ENCODE assay signal across 29 cellular contexts in genomic region chr3:62453448-62453847, GRCh38.
"Had no signal": no experiment of that assay in that cellular context is flagged by ENCODE, and none has a peak within 500 bp of the region (broad histone marks: within the 10 kb centered on the region; RNA-seq: fewer than 3 reads in every experiment).

No MANE protein-coding gene starts in this region.

- FAIRE-seq: urothelium cell line had no signal

- H3K4me1 Mint-ChIP-seq: stimulated activated effector memory CD8-positive, alpha-beta T cell treated with anti-CD3 and anti-CD28 coated beads, Interleukin-12 subunit alpha, Interleukin-12 subunit beta, amount 100 ng/mL, for 72 hours; stimulated activated memory B cell treated with anti-CD40 and anti-IgM and Interleukin-4, amounts not matched to agents 10 μg/mL and 1 μg/mL and 100 μg/mL, for 72 hours; stimulated activated naive B cell treated with anti-CD40 and anti-IgM and Interleukin-4, amounts not matched to agents 10 μg/mL and 1 μg/mL and 100 μg/mL, for 72 hours had no signal

- ATAC-seq: stimulated activated effector memory CD8-positive, alpha-beta T cell treated with anti-CD3 and anti-CD28 coated beads, Interleukin-12 subunit alpha, Interleukin-12 subunit beta, amount 100 ng/mL, for 72 hours; stimulated activated memory B cell treated with anti-CD40 and anti-IgM and Interleukin-4, amounts not matched to agents 10 μg/mL and 1 μg/mL and 100 μg/mL, for 72 hours; stimulated activated naive B cell treated with anti-CD40 and anti-IgM and Interleukin-4, amounts not matched to agents 10 μg/mL and 1 μg/mL and 100 μg/mL, for 72 hours; stimulated activated naive CD8-positive, alpha-beta T cell treated with anti-CD3 and anti-CD28 coated beads, Interleukin-15, amount 100 ng/mL, for 72 hours; stimulated activated naive CD8-positive, alpha-beta T cell treated with anti-CD3 and anti-CD28 coated beads, Interleukin-15, Interleukin-2, amounts not matched to agents 100 U/mL and 50 U/mL, for 24 hours; upper lobe of right lung had no signal

- H3K27me3 ChIP-seq: stomach, suprapubic skin, testis, thyroid gland, tibial nerve, transverse colon, upper lobe of left lung, upper lobe of right lung, uterus, vagina had no signal

- H3K27ac ChIP-seq: stomach, suprapubic skin, testis, thoracic aorta, thyroid gland, tibial artery, tibial nerve, transverse colon, upper lobe of left lung, upper lobe of right lung, uterus, vagina had no signal

- H3K27ac Mint-ChIP-seq: stimulated activated effector memory CD8-positive, alpha-beta T cell treated with anti-CD3 and anti-CD28 coated beads, Interleukin-12 subunit alpha, Interleukin-12 subunit beta, amount 100 ng/mL, for 72 hours; stimulated activated memory B cell treated with anti-CD40 and anti-IgM and Interleukin-4, amounts not matched to agents 10 μg/mL and 1 μg/mL and 100 μg/mL, for 72 hours; stimulated activated naive B cell treated with anti-CD40 and anti-IgM and Interleukin-4, amounts not matched to agents 10 μg/mL and 1 μg/mL and 100 μg/mL, for 72 hours; stimulated activated naive CD8-positive, alpha-beta T cell treated with anti-CD3 and anti-CD28 coated beads, Interleukin-15, amount 100 ng/mL, for 72 hours; stimulated activated naive CD8-positive, alpha-beta T cell treated with anti-CD3 and anti-CD28 coated beads, Interleukin-15, Interleukin-2, amounts not matched to agents 100 ng/mL and 50 ng/mL, for 24 hours; type B pancreatic cell had no signal

- H3K9me3 ChIP-seq: stomach, suprapubic skin, testis, thoracic aorta, thyroid gland, tibial artery, tibial nerve, transverse colon, upper lobe of left lung, upper lobe of right lung, uterus, vagina had no signal

- H3K4me3 ChIP-seq: stomach, suprapubic skin, testis, thoracic aorta, thyroid gland, tibial artery, tibial nerve, transverse colon, upper lobe of left lung, upper lobe of right lung, uterus, vagina had no signal

- H3K36me3 ChIP-seq: stomach, suprapubic skin, thoracic aorta, thyroid gland, tibial artery, tibial nerve, transverse colon, upper lobe of left lung, upper lobe of right lung, uterus, vagina had no signal

- H3K36me3 Mint-ChIP-seq: stimulated activated effector memory CD8-positive, alpha-beta T cell treated with anti-CD3 and anti-CD28 coated beads, Interleukin-12 subunit alpha, Interleukin-12 subunit beta, amount 100 ng/mL, for 72 hours; stimulated activated memory B cell treated with anti-CD40 and anti-IgM and Interleukin-4, amounts not matched to agents 10 μg/mL and 1 μg/mL and 100 μg/mL, for 72 hours; stimulated activated naive B cell treated with anti-CD40 and anti-IgM and Interleukin-4, amounts not matched to agents 10 μg/mL and 1 μg/mL and 100 μg/mL, for 72 hours; type B pancreatic cell had no signal

- H3K9me3 Mint-ChIP-seq: stimulated activated memory B cell treated with anti-CD40 and anti-IgM and Interleukin-4, amounts not matched to agents 10 μg/mL and 1 μg/mL and 100 μg/mL, for 72 hours; stimulated activated naive CD8-positive, alpha-beta T cell treated with anti-CD3 and anti-CD28 coated beads, Interleukin-15, amount 100 ng/mL, for 72 hours; stimulated activated naive CD8-positive, alpha-beta T cell treated with anti-CD3 and anti-CD28 coated beads, Interleukin-15, Interleukin-2, amounts not matched to agents 100 ng/mL and 50 ng/mL, for 24 hours; type B pancreatic cell had no signal

- DNase-seq: stimulated activated CD4-positive, alpha-beta T cell treated with anti-CD3 and anti-CD28 coated beads, Interleukin-2, amount 100 ng/mL, for 48 hours; stimulated activated CD4-positive, alpha-beta T cell treated with anti-CD3 and anti-CD28 coated beads, Interleukin-4, amount 100 ng/mL, for 1 hour; stimulated activated CD4-positive, alpha-beta T cell treated with anti-CD3 and anti-CD28 coated beads, Interleukin-4, amount 100 ng/mL, for 24 hours; stimulated activated CD4-positive, alpha-beta T cell treated with anti-CD3 and anti-CD28 coated beads, Interleukin-4, amount 100 ng/mL, for 4 hours; stimulated activated CD8-positive, alpha-beta memory T cell treated with anti-CD3 and anti-CD28 coated beads, Interleukin-4, amount 100 ng/mL, for 48 hours; stimulated activated naive B cell treated with anti-CD40 and anti-IgM and Interleukin-4, amounts not matched to agents 10 μg/mL and 1 μg/mL and 100 μg/mL, for 72 hours; stimulated activated naive CD4-positive, alpha-beta T cell; stimulated activated naive CD4-positive, alpha-beta T cell treated with Interleukin-2 at 50 U/mL for 16 hours; stimulated activated naive CD8-positive, alpha-beta T cell treated with anti-CD3 and anti-CD28 coated beads, Interleukin-15, amount 100 ng/mL, for 72 hours; stimulated activated naive CD8-positive, alpha-beta T cell treated with anti-CD3 and anti-CD28 coated beads, Interleukin-15, Interleukin-2, amounts not matched to agents 100 U/mL and 50 U/mL, for 24 hours; stomach; substantia nigra; testis; thyroid gland; tibial artery; transverse colon; trophoblast cell; upper lobe of left lung; upper lobe of right lung; uterus had no signal

- H3K27me3 Mint-ChIP-seq: stimulated activated naive B cell treated with anti-CD40 and anti-IgM and Interleukin-4, amounts not matched to agents 10 μg/mL and 1 μg/mL and 100 μg/mL, for 72 hours; stimulated activated naive CD8-positive, alpha-beta T cell treated with anti-CD3 and anti-CD28 coated beads, Interleukin-15, amount 100 ng/mL, for 72 hours; stimulated activated naive CD8-positive, alpha-beta T cell treated with anti-CD3 and anti-CD28 coated beads, Interleukin-15, Interleukin-2, amounts not matched to agents 100 ng/mL and 50 ng/mL, for 24 hours had no signal

- H3K4me3 Mint-ChIP-seq: stimulated activated effector memory CD8-positive, alpha-beta T cell treated with anti-CD3 and anti-CD28 coated beads, Interleukin-12 subunit alpha, Interleukin-12 subunit beta, amount 100 ng/mL, for 72 hours; stimulated activated memory B cell treated with anti-CD40 and anti-IgM and Interleukin-4, amounts not matched to agents 10 μg/mL and 1 μg/mL and 100 μg/mL, for 72 hours; stimulated activated naive B cell treated with anti-CD40 and anti-IgM and Interleukin-4, amounts not matched to agents 10 μg/mL and 1 μg/mL and 100 μg/mL, for 72 hours; stimulated activated naive CD8-positive, alpha-beta T cell treated with anti-CD3 and anti-CD28 coated beads, Interleukin-15, amount 100 ng/mL, for 72 hours; stimulated activated naive CD8-positive, alpha-beta T cell treated with anti-CD3 and anti-CD28 coated beads, Interleukin-15, Interleukin-2, amounts not matched to agents 100 ng/mL and 50 ng/mL, for 24 hours; type B pancreatic cell had no signal

- H3K4me1 ChIP-seq: stomach, suprapubic skin, testis, thyroid gland, tibial artery, tibial nerve, transverse colon, upper lobe of left lung, upper lobe of right lung, uterus, vagina had no signal
